ENCODE assay signal across 8 cellular contexts in the genomic region with DNA sequence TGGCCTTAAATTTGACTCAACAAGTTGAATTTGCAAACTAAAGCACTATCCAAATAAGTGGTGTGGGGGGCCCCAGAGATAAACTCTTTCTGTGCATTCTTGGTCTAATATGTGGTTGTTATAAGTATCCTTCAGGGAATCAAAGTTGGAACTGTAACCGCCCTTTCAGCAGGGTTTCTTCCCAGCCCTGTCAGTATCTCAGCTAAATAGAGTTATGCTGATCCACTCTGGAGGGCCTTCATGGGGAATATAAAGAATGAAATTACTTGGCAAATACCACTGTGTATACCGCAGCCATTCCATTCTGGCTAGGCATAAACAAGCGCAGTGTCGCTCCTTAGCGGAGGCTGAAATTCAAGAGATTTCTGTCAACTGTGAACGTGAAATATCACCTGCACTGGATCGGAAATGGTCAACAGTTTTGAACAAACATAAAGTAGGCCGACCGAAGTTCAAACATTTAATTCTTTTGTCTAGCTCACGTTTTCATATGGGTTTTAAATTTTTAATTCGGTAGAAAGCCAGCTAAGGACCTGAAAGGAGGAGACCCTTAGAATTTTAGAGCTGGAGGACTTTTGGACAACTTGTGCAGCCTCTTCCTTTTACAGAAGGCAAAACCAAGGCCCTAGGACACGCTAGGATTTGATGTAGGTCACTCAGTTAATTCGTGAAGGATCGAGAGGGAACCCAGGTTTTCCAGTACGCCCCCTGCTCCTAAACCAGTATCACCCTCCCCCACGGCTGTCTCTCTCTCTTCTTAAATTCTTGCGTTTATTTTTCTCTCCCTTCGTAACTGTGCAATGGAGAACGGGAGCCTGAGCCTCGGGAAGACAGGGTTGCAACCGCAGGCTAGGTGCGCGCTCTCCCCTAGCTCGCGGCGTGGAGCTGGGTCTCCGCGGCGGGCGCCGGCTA.
DNase-seq lines count a peak whose midpoint lies in the region; ATAC-seq, FAIRE-seq and TF ChIP-seq lines count a peak whose summit lies in the region.

No MANE protein-coding gene starts in this region.

- no peak for TF ChIP-seq POLR2A in H1 (IDR thresholded peaks at IDR 0.05; ENCODE audit: control extremely low read depth in 1 of 2, low read depth in 2 of 2, low read length in 2 of 2)

- no peak for TF ChIP-seq RAD21 in H1 (IDR thresholded peaks at IDR 0.05 in 1 of 2, conservative IDR thresholded peaks at IDR 0.05 in 1 of 2; ENCODE audit: low read depth in 2 of 2, low read length in 2 of 2)

- H2BK120ac ChIP-seq in H1 (replicated peaks; ENCODE audit: low read depth, low read length), result no peak overlapping the region

- H4K20me1 ChIP-seq in OCI-LY3 (ENCODE audit: insufficient read depth, low read length) (peaks cover 22% of the 10 kb centered on the region), H1 (replicated peaks in 1 of 2; ENCODE audit: control insufficient read depth in 1 of 2, insufficient read depth in 2 of 2, low read length in 2 of 2) (peaks cover 0 to 6% of the 10 kb centered on the region in 2 experiments)

- TF ChIP-seq CTCF in CD14-positive monocyte (IDR thresholded peaks at IDR 0.05) (no peak), OCI-LY3 (IDR thresholded peaks at IDR 0.05; ENCODE audit: low read depth, low read length) (no peak), H1 (IDR thresholded peaks at IDR 0.05; ENCODE audit: control extremely low read depth in 1 of 3, insufficient read depth in 1 of 3, low read depth in 1 of 3, low read length in 3 of 3) (no peak)

- H4K8ac ChIP-seq in H1 (ENCODE audit: extremely low read depth, insufficient read depth, low read length), result peak overlapping the region; percentile 87

- CTCF ChIA-PET in H1 (lab: Charles Lee; ENCODE audit: partially characterized antibody), result interaction anchor here (0.7 to 2.3 kb wide), 15 partner anchors 19 to 77 kb away, joined by 3 to 18 read pairs (median 4); a partner anchor contains a TSS

- intact Hi-C loops in CD14-positive monocyte (cut with micrococcal nuclease), result loop anchor here (2.0 to 5.0 kb wide), 5 partner anchors 31 to 93 kb away; a partner anchor contains a TSS

- no peak for TF ChIP-seq EP300 in H1 (IDR thresholded peaks at IDR 0.05; ENCODE audit: borderline replicate concordance in 1 of 2, low read depth in 2 of 2, low read length in 2 of 2)

- H3K79me1 ChIP-seq in H1 (ENCODE audit: low read depth, low read length), result no peaks in the 10 kb centered on the region; the same call in 1 of the 2 replicates

- 28% methylated on average over 31 of the region's 31 CpGs; no CpG with 5 or more reads in 1 of the 2 experiments for WGBS in H1 (ENCODE audit: extremely low coverage in 1 of 2, insufficient coverage in 1 of 2, insufficient read length in 1 of 2, insufficient replicate concordance in 2 of 2, low coverage in 1 of 2, low lambda C conversion rate in 2 of 2, missing lambda C conversion rate in 1 of 2), 2 experiments

- no peak overlapping the region for H2BK20ac ChIP-seq in H1 (ENCODE audit: low read length)

- H2BK15ac ChIP-seq in H1 (ENCODE audit: low read length), result 0 out of 2 replicates have a peak overlapping the region, but pooled peaks have one; percentile 10

- 0 out of 2 replicates have a peak overlapping the region, but pooled peaks have one; percentile 39 for H2BK12ac ChIP-seq in H1 (ENCODE audit: low read depth, low read length)

- H3K18ac ChIP-seq in H1 (ENCODE audit: extremely low read depth, low read length), result peak overlapping the region; percentile 78; the same call in 1 of the 2 replicates

- DNase-seq in CD14-positive monocyte (ENCODE audit: low spot score) (no peak), H1 (ENCODE audit: low read depth in 1 of 2, low spot score in 2 of 2) (no peak), HK-2 (ENCODE audit: unreplicated experiment) (no peak)

- H3K4me3 Mint-ChIP-seq in CD14-positive monocyte, result peak overlapping the region; percentile 87 to 91

- POLR2A ChIA-PET in H1 (lab: Charles Lee; ENCODE audit: partially characterized antibody), result interaction anchor here (0.9 to 1.9 kb wide), 5 partner anchors 30 to 86 kb away, joined by 3 to 8 read pairs (median 4); a partner anchor contains a TSS

- H3K9me3 ChIP-seq in OCI-LY3 (ENCODE audit: insufficient read depth, low read length) (no peaks in the 10 kb centered on the region), H1 (ENCODE audit: insufficient read depth in 2 of 2, low read depth in 1 of 2, low read length in 1 of 2) (no peaks in the 10 kb centered on the region), muscle layer of duodenum (ENCODE audit: control insufficient read depth in 1 of 2, low read length in 2 of 2) (no peaks in the 10 kb centered on the region)

- no peaks in the 10 kb centered on the region for H3K36me3 Mint-ChIP-seq in CD14-positive monocyte

- H2AFZ ChIP-seq in OCI-LY3 (ENCODE audit: low read depth, low read length) (0 out of 2 replicates have a peak overlapping the region, but pooled peaks have one; percentile 9), H1 (ENCODE audit: low read length) (peak overlapping the region; percentile 74)

- no peak for FAIRE-seq in H1 (lab: Jason Lieb, UNC)

- peak overlapping the region; percentile 82 for H3K4me3 ChIP-seq in OCI-LY3 (ENCODE audit: low read length)
- peak overlapping the region; percentile 68 to 89 (median 76) for H3K4me3 ChIP-seq in H1 (ENCODE audit: extremely low read depth in 1 of 4, insufficient read depth in 2 of 4, low read depth in 3 of 4, low read length in 4 of 4)
- peak overlapping the region; percentile 67 to 74 for H3K4me3 ChIP-seq in muscle layer of duodenum (ENCODE audit: low read depth in 1 of 2, low read length in 2 of 2)

- H3K4me1 ChIP-seq in OCI-LY3 (ENCODE audit: low read length) (peaks cover 46% of the 10 kb centered on the region), H1 (replicated peaks in 1 of 4; ENCODE audit: control insufficient read depth in 3 of 4, insufficient read depth in 4 of 4, low read length in 3 of 4) (peaks cover 2 to 6% (median 4%) of the 10 kb centered on the region in 4 experiments; a peak in 2 of 7 replicates), muscle layer of duodenum (ENCODE audit: control insufficient read depth in 1 of 2, insufficient read depth in 2 of 2, low read length in 2 of 2) (peaks cover 4 to 8% of the 10 kb centered on the region in 2 donors)

- no peak overlapping the region for H3K56ac ChIP-seq in H1 (replicated peaks; ENCODE audit: insufficient read length, low read depth, low read length)

- peaks cover 22% of the 10 kb centered on the region for H3K4me1 Mint-ChIP-seq in CD14-positive monocyte

- peak overlapping the region; percentile 79 for H3K27ac ChIP-seq in OCI-LY3 (ENCODE audit: low read length)
- H3K27ac ChIP-seq in H1 (ENCODE audit: low read depth, low read length), result peak overlapping the region; percentile 78; the same call in 1 of the 2 replicates
- peak overlapping the region; percentile 85 for H3K27ac ChIP-seq in muscle layer of duodenum (ENCODE audit: low read length)

- peaks cover 0 to 1% (median 0%) of the 10 kb centered on the region in 7 donors for H3K9me3 Mint-ChIP-seq in CD14-positive monocyte

- H3K27me3 ChIP-seq in OCI-LY3 (ENCODE audit: low read depth, low read length) (no peaks in the 10 kb centered on the region), H1 (replicated peaks in 1 of 4; ENCODE audit: control insufficient read depth in 3 of 4, extremely low read depth in 1 of 4, insufficient read depth in 3 of 4, low read length in 3 of 4) (no peaks in the 10 kb centered on the region), muscle layer of duodenum (ENCODE audit: low read depth, low read length) (no peaks in the 10 kb centered on the region)

- H3K23ac ChIP-seq in H1 (ENCODE audit: insufficient read length), result no peak overlapping the region

- H3K9ac ChIP-seq in OCI-LY3 (ENCODE audit: low read length) (peak overlapping the region; percentile 93), H1 (replicated peaks in 1 of 4; ENCODE audit: extremely low read depth in 1 of 4, low read depth in 3 of 4, low read length in 3 of 4) (peak overlapping the region; percentile 65 to 83 (median 74))

- no peaks in the 10 kb centered on the region for H3K27me3 Mint-ChIP-seq in CD14-positive monocyte (ENCODE audit: low read depth in 3 of 3)

- peaks cover 10% of the 10 kb centered on the region for H3K23me2 ChIP-seq in H1 (ENCODE audit: low read depth, low read length)

- H3K79me2 ChIP-seq in OCI-LY3 (ENCODE audit: low read length) (peaks cover 53% of the 10 kb centered on the region), H1 (ENCODE audit: control insufficient read depth in 1 of 2, insufficient read depth in 2 of 2, low read length in 2 of 2) (peaks cover 0 to 8% of the 10 kb centered on the region in 2 experiments; a peak in 1 of 4 replicates)

- no peak overlapping the region for H2AK5ac ChIP-seq in H1 (ENCODE audit: low read depth, low read length)

- no peak overlapping the region for H4K91ac ChIP-seq in H1 (replicated peaks; ENCODE audit: insufficient read length, low read length)

- no peak overlapping the region for H2BK5ac ChIP-seq in H1 (ENCODE audit: low read depth, low read length)

- H4K5ac ChIP-seq in H1 (ENCODE audit: insufficient read length, low read depth, low read length), result peak overlapping the region; percentile 51

- H3K14ac ChIP-seq in H1 (ENCODE audit: insufficient read length), result no peak overlapping the region

- peaks cover 26% of the 10 kb centered on the region for H3K36me3 ChIP-seq in OCI-LY3 (replicated peaks; ENCODE audit: low read depth, low read length)
- no peaks in the 10 kb centered on the region for H3K36me3 ChIP-seq in H1 (ENCODE audit: control insufficient read depth in 2 of 4, insufficient read depth in 4 of 4, low read length in 3 of 4)
- H3K36me3 ChIP-seq in muscle layer of duodenum (ENCODE audit: control insufficient read depth in 1 of 2, insufficient read depth in 2 of 2, low read length in 2 of 2), result no peaks in the 10 kb centered on the region

- H3K4me2 ChIP-seq in OCI-LY3 (ENCODE audit: low read length) (peak overlapping the region; percentile 99), H1 (ENCODE audit: insufficient read depth in 1 of 2, low read depth in 2 of 2, low read length in 2 of 2) (peak overlapping the region; percentile 94 to 95)

- ATAC-seq in GM21723 (IDR thresholded peaks at IDR 0.05; ENCODE audit: unreplicated experiment), result peak; percentile 13
- ATAC-seq in HG02852 (IDR thresholded peaks at IDR 0.05; ENCODE audit: unreplicated experiment), result no peak
- ATAC-seq in GM18867 (IDR thresholded peaks at IDR 0.05; ENCODE audit: unreplicated experiment), result no peak

- H3K27ac Mint-ChIP-seq in CD14-positive monocyte, result peak overlapping the region; percentile 71 to 93 (median 89)

- H3K4ac ChIP-seq in H1 (replicated peaks; ENCODE audit: insufficient read length, low read depth, low read length), result no peak overlapping the region

TF ChIP-seq in H1, 55 proteins besides CTCF, POLR2A, EP300 and RAD21:
- TF ChIP-seq, protein P1, sequence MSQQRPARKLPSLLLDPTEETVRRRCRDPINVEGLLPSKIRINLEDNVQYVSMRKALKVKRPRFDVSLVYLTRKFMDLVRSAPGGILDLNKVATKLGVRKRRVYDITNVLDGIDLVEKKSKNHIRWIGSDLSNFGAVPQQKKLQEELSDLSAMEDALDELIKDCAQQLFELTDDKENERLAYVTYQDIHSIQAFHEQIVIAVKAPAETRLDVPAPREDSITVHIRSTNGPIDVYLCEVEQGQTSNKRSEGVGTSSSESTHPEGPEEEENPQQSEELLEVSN (IDR thresholded peaks at IDR 0.05), result no peak
- TF ChIP-seq, protein P2, sequence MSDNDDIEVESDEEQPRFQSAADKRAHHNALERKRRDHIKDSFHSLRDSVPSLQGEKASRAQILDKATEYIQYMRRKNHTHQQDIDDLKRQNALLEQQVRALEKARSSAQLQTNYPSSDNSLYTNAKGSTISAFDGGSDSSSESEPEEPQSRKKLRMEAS (IDR thresholded peaks at IDR 0.05), result 0 out of 2 replicates have a peak, but pooled peaks have one; percentile 27
